ENCODE assay signal across 9 cellular contexts in the genomic region with DNA sequence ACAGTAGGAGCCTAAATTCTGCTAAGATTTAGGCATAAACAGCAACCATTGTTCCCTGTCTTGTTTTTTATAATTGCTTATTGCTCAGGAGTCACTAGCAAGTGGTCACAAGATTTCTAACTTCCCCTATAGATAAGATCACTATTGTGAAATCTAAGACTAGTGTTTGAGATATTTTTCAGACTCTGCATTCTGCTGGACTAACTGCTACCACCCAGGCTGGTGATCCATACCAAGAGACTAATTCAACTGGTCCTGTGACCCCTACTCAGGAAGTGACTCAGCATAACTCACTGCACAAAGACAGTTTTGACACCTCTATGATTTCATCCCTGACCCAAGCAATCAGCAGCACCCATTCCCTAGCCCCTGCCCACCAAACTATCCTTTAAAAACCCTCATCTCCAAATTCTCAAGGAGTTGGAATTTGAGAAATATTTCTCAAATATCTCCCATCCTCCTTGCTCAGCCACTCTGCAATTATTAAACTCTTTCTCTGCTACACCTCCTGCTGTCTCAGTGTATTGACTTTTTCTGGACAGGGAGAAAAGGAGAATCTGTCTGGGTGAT. TPM values are rescaled to one million over a fixed set of nuclear protein-coding genes. Genes with fewer than 3 reads are reported as not detected.
DNase-seq lines count a peak whose midpoint lies in the region; ATAC-seq and TF ChIP-seq lines count a peak whose summit lies in the region.
"Had no signal": no experiment of that assay in that cellular context is flagged by ENCODE, and none has a peak within 500 bp of the region (broad histone marks: within the 10 kb centered on the region; RNA-seq: fewer than 3 reads in every experiment).

No MANE protein-coding gene starts in this region.

- peaks cover 49% of the 10 kb centered on the region for H3K36me3 Mint-ChIP-seq in activated CD4-positive, alpha-beta T cell treated with anti-CD3 and anti-CD28 coated beads for 36 hours (ENCODE audit: low read depth)

- H3K4me3 Mint-ChIP-seq in activated CD4-positive, alpha-beta T cell treated with anti-CD3 and anti-CD28 coated beads for 36 hours = no peak overlapping the region

- no peak overlapping the region for H3K27ac ChIP-seq in RWPE1
- H3K27ac ChIP-seq: SK-N-MC had no signal

- peaks cover 13% of the 10 kb centered on the region for H3K4me1 Mint-ChIP-seq in activated CD4-positive, alpha-beta T cell treated with anti-CD3 and anti-CD28 coated beads for 36 hours

- POLR2A ChIA-PET in activated CD4-positive, alpha-beta T cell treated with anti-CD3 and anti-CD28 coated beads for 36 hours (lab: Charles Lee) = no interaction called here
- POLR2A ChIA-PET in RWPE1 (lab: Yijun Ruan, JAX; ENCODE audit: low non-redundant PET) = no interaction called here

- ATAC-seq in activated CD4-positive, alpha-beta T cell treated with anti-CD3 and anti-CD28 coated beads for 36 hours = peak; percentile 91
- ATAC-seq in HG03439 (IDR thresholded peaks at IDR 0.05; ENCODE audit: unreplicated experiment) (no peak), HG02884 (IDR thresholded peaks at IDR 0.05; ENCODE audit: unreplicated experiment) (no peak)

- H3K4me3 ChIP-seq in epithelial cell of esophagus (ENCODE audit: low read length) = no peak overlapping the region
- H3K4me3 ChIP-seq in skeletal muscle cell (ENCODE audit: low read depth, low read length) = no peak overlapping the region
- H3K4me3 ChIP-seq: SK-N-MC had no signal

- H3K27ac Mint-ChIP-seq in activated CD4-positive, alpha-beta T cell treated with anti-CD3 and anti-CD28 coated beads for 36 hours = peak overlapping the region; percentile 60

- intact Hi-C loops in activated CD4-positive, alpha-beta T cell treated with anti-CD3 and anti-CD28 coated beads for 36 hours (cut with DNase I, micrococcal nuclease) = no loop called here

- H3K9me3 Mint-ChIP-seq in activated CD4-positive, alpha-beta T cell treated with anti-CD3 and anti-CD28 coated beads for 36 hours (ENCODE audit: low read depth) = no peaks in the 10 kb centered on the region

- H3K27me3 Mint-ChIP-seq in activated CD4-positive, alpha-beta T cell treated with anti-CD3 and anti-CD28 coated beads for 36 hours = no peaks in the 10 kb centered on the region

- CTCF ChIA-PET in activated CD4-positive, alpha-beta T cell treated with anti-CD3 and anti-CD28 coated beads for 36 hours (lab: Charles Lee) = interaction anchor here (0.8 kb wide), 1 partner anchor 25 kb away, joined by 3 read pairs; no protein-coding TSS in a partner anchor
- CTCF ChIA-PET in RWPE1 (lab: Yijun Ruan, JAX) = no interaction called here

- DNase-seq in activated CD4-positive, alpha-beta T cell treated with anti-CD3 and anti-CD28 coated beads for 36 hours = peak; percentile 11
- no peak for DNase-seq in activated CD4-positive, alpha-beta T cell treated with anti-CD3 and anti-CD28 coated beads, Interleukin-2, amount 50 U/mL, for 48 hours
- peak; percentile 38 for DNase-seq in RWPE1 (ENCODE audit: low spot score)
- peak; percentile 75 for DNase-seq in epithelial cell of esophagus (ENCODE audit: low read depth)
- peak; percentile 60 for DNase-seq in skeletal muscle cell (ENCODE audit: low read depth)
- DNase-seq in GOT3 (lab: John Stamatoyannopoulos, UW) = no peak

- TF ChIP-seq CTCF in RWPE1 (conservative IDR thresholded peaks at IDR 0.05; ENCODE audit: low read depth) (no peak), epithelial cell of esophagus (IDR thresholded peaks at IDR 0.05; ENCODE audit: insufficient read depth, low read depth, low read length, missing control alignments) (no peak)

RNA-seq across cellular contexts. Expression of gene TRIM33, which starts 52.7 kb away (rescaled TPM):
- 10 to 100 TPM; 32.5 to 41.6 TPM for total RNA-seq in activated CD4-positive, alpha-beta T cell treated with anti-CD3 and anti-CD28 coated beads for 36 hours

Comparison
In these comparisons a context has a peak if more than half of its experiments do, and no peak if none do; other contexts are left out.
1. DNase-seq: peak in activated CD4-positive, alpha-beta T cell treated with anti-CD3 and anti-CD28 coated beads for 36 hours (single experiment), RWPE1 (single experiment), epithelial cell of esophagus (single experiment) and skeletal muscle cell (single experiment); none in activated CD4-positive, alpha-beta T cell treated with anti-CD3 and anti-CD28 coated beads, Interleukin-2, amount 50 U/mL, for 48 hours (0 of 2) and GOT3 (single experiment).